In genomic region chr13:50731400-50731799, GRCh38 we compare ENCODE assay signal across 13 cellular contexts.
DNase-seq lines count a peak whose midpoint lies in the region; ATAC-seq and TF ChIP-seq lines count a peak whose summit lies in the region.
"Had no signal": no experiment of that assay in that cellular context is flagged by ENCODE, and none has a peak within 500 bp of the region (broad histone marks: within the 10 kb centered on the region; RNA-seq: fewer than 3 reads in every experiment).

No MANE protein-coding gene starts in this region.

- H3K27me3 ChIP-seq in adipocyte (replicated peaks; ENCODE audit: control insufficient read depth, insufficient read depth, low read length) (no peaks in the 10 kb centered on the region), right cardiac atrium (ENCODE audit: control insufficient read depth, insufficient read depth) (no peaks in the 10 kb centered on the region), hepatocyte (no peaks in the 10 kb centered on the region), MM.1S (replicated peaks; ENCODE audit: insufficient read depth, low read length) (no peaks in the 10 kb centered on the region)

- no peak for TF ChIP-seq CTCF in AG10803 (conservative IDR thresholded peaks at IDR 0.05; ENCODE audit: low read length)
- TF ChIP-seq CTCF in hepatocyte (IDR thresholded peaks at IDR 0.05; ENCODE audit: poor library complexity), result no peak
- TF ChIP-seq CTCF in MM.1S (IDR thresholded peaks at IDR 0.05; ENCODE audit: low read length), result no peak

- peaks cover 20% of the 10 kb centered on the region for H3K4me1 ChIP-seq in adipocyte (ENCODE audit: control insufficient read depth, insufficient read depth, low read length)
- peaks cover 3% of the 10 kb centered on the region for H3K4me1 ChIP-seq in right cardiac atrium (ENCODE audit: control insufficient read depth, insufficient read depth, low read length)
- no peaks in the 10 kb centered on the region for H3K4me1 ChIP-seq in hepatocyte (ENCODE audit: insufficient read depth)
- H3K4me1 ChIP-seq in MM.1S (ENCODE audit: low read length), result no peaks in the 10 kb centered on the region

- no peak overlapping the region for H3K9ac ChIP-seq in adipocyte (ENCODE audit: low read length)
- no peak overlapping the region for H3K9ac ChIP-seq in MM.1S (ENCODE audit: low read length)

- no peaks in the 10 kb centered on the region for H4K20me1 ChIP-seq in hepatocyte (ENCODE audit: insufficient read depth, poor library complexity, severe bottlenecking)
- H4K20me1 ChIP-seq in MM.1S (ENCODE audit: insufficient read depth, low read length), result no peaks in the 10 kb centered on the region

- intact Hi-C loops in right cardiac atrium (cut with DNase I), result no loop called here

- H3K79me2 ChIP-seq in hepatocyte (no peaks in the 10 kb centered on the region), MM.1S (ENCODE audit: low read length) (no peaks in the 10 kb centered on the region)

- H3K27ac ChIP-seq in right cardiac atrium (ENCODE audit: low read length), result no peak overlapping the region
- no peak overlapping the region for H3K27ac ChIP-seq in hepatocyte
- no peak overlapping the region for H3K27ac ChIP-seq in MM.1S (ENCODE audit: low read length)

- DNase-seq in AG10803 (ENCODE audit: low read depth) (peak; percentile 93), adipocyte (ENCODE audit: low read depth) (peak; percentile 56), right cardiac atrium (no peak), hepatocyte (ENCODE audit: low spot score) (no peak), MM.1S (no peak)
- DNase-seq in activated CD4-positive, CD25-positive, alpha-beta regulatory T cell (lab: John Stamatoyannopoulos, UW), result no peak
- DNase-seq in activated effector memory CD4-positive, alpha-beta T cell treated with Interleukin-2 at 50 U/mL for 16 hours, result no peak
- DNase-seq: activated T-cell treated with anti-CD3 and anti-CD28 coated beads, Interleukin-2, amount 50 U/mL, for 72 hours; effector memory CD8-positive, alpha-beta T cell; NCI-H187 treated with DMSO at 0.1 percent for 48 hours; stimulated activated naive CD8-positive, alpha-beta T cell treated with anti-CD3 and anti-CD28 coated beads, Interleukin-15, amount 100 ng/mL, for 72 hours; T-helper 1 cell had no signal

- no peaks in the 10 kb centered on the region for H3K9me2 ChIP-seq in hepatocyte (replicated peaks; ENCODE audit: insufficient read depth)
- no peaks in the 10 kb centered on the region for H3K9me2 ChIP-seq in MM.1S (replicated peaks; ENCODE audit: insufficient read depth, low read length)

- H3K4me3 ChIP-seq in AG10803 (ENCODE audit: low read length), result no peak overlapping the region
- H3K4me3 ChIP-seq in adipocyte (ENCODE audit: low read length), result no peak overlapping the region
- H3K4me3 ChIP-seq in right cardiac atrium (ENCODE audit: low read length), result no peak overlapping the region
- H3K4me3 ChIP-seq in hepatocyte, result no peak overlapping the region
- H3K4me3 ChIP-seq in MM.1S (ENCODE audit: low read length), result no peak overlapping the region

- H2AFZ ChIP-seq in hepatocyte (no peak overlapping the region), MM.1S (ENCODE audit: low read length) (no peak overlapping the region)

- no peaks in the 10 kb centered on the region for H3F3A ChIP-seq in MM.1S (ENCODE audit: insufficient read depth, low read length)

- peaks cover 3% of the 10 kb centered on the region for H3K9me3 ChIP-seq in adipocyte (ENCODE audit: control insufficient read depth, low read length)
- no peaks in the 10 kb centered on the region for H3K9me3 ChIP-seq in right cardiac atrium (ENCODE audit: control insufficient read depth, low read length)
- no peaks in the 10 kb centered on the region for H3K9me3 ChIP-seq in hepatocyte (ENCODE audit: low read depth)
- H3K9me3 ChIP-seq in MM.1S (replicated peaks; ENCODE audit: insufficient read depth, low read length), result no peaks in the 10 kb centered on the region

- H3K4me2 ChIP-seq in hepatocyte (no peak overlapping the region), MM.1S (ENCODE audit: low read depth, low read length) (no peak overlapping the region)

- peak; percentile 44 for ATAC-seq in HG03378 (IDR thresholded peaks at IDR 0.05; ENCODE audit: unreplicated experiment)
- peak; percentile 51 to 86 for ATAC-seq in right cardiac atrium
- ATAC-seq: activated T-cell treated with anti-CD3 and anti-CD28 coated beads, Interleukin-2, amount 50 U/mL, for 72 hours; effector memory CD8-positive, alpha-beta T cell; stimulated activated naive CD8-positive, alpha-beta T cell treated with anti-CD3 and anti-CD28 coated beads, Interleukin-15, amount 100 ng/mL, for 72 hours had no signal

- H3K36me3 ChIP-seq in adipocyte (ENCODE audit: control insufficient read depth, insufficient read depth, low read length, severe bottlenecking), result no peaks in the 10 kb centered on the region
- no peaks in the 10 kb centered on the region for H3K36me3 ChIP-seq in hepatocyte (replicated peaks; ENCODE audit: insufficient read depth, low read depth)
- H3K36me3 ChIP-seq in MM.1S (replicated peaks; ENCODE audit: insufficient read depth, low read length), result no peaks in the 10 kb centered on the region

Comparison
In these comparisons a context has a peak if more than half of its experiments do, and no peak if none do; other contexts are left out.
1. DNase-seq: peak in AG10803 (single experiment) and adipocyte (single experiment); none in right cardiac atrium (0 of 3), hepatocyte (single experiment), activated CD4-positive, CD25-positive, alpha-beta regulatory T cell (0 of 4), MM.1S (single experiment) and activated effector memory CD4-positive, alpha-beta T cell treated with Interleukin-2 at 50 U/mL for 16 hours (single experiment).